ENCODE assay signal across 11 cellular contexts in genomic region chr1:55210990-55211389, GRCh38. TPM values are rescaled to one million over a fixed set of nuclear protein-coding genes. Genes with fewer than 3 reads are reported as not detected.
DNase-seq lines count a peak whose midpoint lies in the region; ATAC-seq and TF ChIP-seq lines count a peak whose summit lies in the region.
"Had no signal": no experiment of that assay in that cellular context is flagged by ENCODE, and none has a peak within 500 bp of the region (broad histone marks: within the 10 kb centered on the region; RNA-seq: fewer than 3 reads in every experiment).

No MANE protein-coding gene starts in this region.

- H3K36me3 ChIP-seq in RWPE2 (ENCODE audit: low read depth) (peaks cover 16% of the 10 kb centered on the region), gastroesophageal sphincter (no peaks in the 10 kb centered on the region), MG63 (no peaks in the 10 kb centered on the region; the same call in 1 of the 2 replicates)

- H3K4me3 Mint-ChIP-seq in activated CD8-positive, alpha-beta memory T cell treated with anti-CD3 and anti-CD28 coated beads, Interleukin-2, amount 10 ng/mL, durations not matched to agents 7 days and 5 days = peak overlapping the region; percentile 48
- H3K4me3 Mint-ChIP-seq in stimulated activated naive B cell treated with anti-CD40 and anti-IgM and Interleukin-4, amounts not matched to agents 10 μg/mL and 1 μg/mL and 100 μg/mL, for 72 hours = peak overlapping the region; percentile 63 to 70

- H3K27me3 Mint-ChIP-seq in activated CD8-positive, alpha-beta memory T cell treated with anti-CD3 and anti-CD28 coated beads, Interleukin-2, amount 10 ng/mL, durations not matched to agents 7 days and 5 days = no peaks in the 10 kb centered on the region
- no peaks in the 10 kb centered on the region for H3K27me3 Mint-ChIP-seq in stimulated activated naive B cell treated with anti-CD40 and anti-IgM and Interleukin-4, amounts not matched to agents 10 μg/mL and 1 μg/mL and 100 μg/mL, for 72 hours

- peaks cover 14% of the 10 kb centered on the region for H3K36me3 Mint-ChIP-seq in activated CD8-positive, alpha-beta memory T cell treated with anti-CD3 and anti-CD28 coated beads, Interleukin-2, amount 10 ng/mL, durations not matched to agents 7 days and 5 days
- H3K36me3 Mint-ChIP-seq in stimulated activated naive B cell treated with anti-CD40 and anti-IgM and Interleukin-4, amounts not matched to agents 10 μg/mL and 1 μg/mL and 100 μg/mL, for 72 hours = peaks cover 29 to 50% of the 10 kb centered on the region in 2 donors

- H3K27ac ChIP-seq in RWPE2 (ENCODE audit: poor library complexity, severe bottlenecking) = peak overlapping the region; percentile 4
- H3K27ac ChIP-seq in gastroesophageal sphincter = peak overlapping the region; percentile 16 to 98 (median 66)

- ATAC-seq in activated CD8-positive, alpha-beta memory T cell treated with anti-CD3 and anti-CD28 coated beads, Interleukin-2, amount 10 ng/mL, durations not matched to agents 7 days and 5 days = no peak
- no peak for ATAC-seq in RWPE2 (ENCODE audit: low read depth)
- no peak for ATAC-seq in gastroesophageal sphincter
- no peak for ATAC-seq in stimulated activated naive B cell treated with anti-CD40 and anti-IgM and Interleukin-4, amounts not matched to agents 10 μg/mL and 1 μg/mL and 100 μg/mL, for 72 hours (replicated peaks)

- no peaks in the 10 kb centered on the region for H3K9me3 Mint-ChIP-seq in activated CD8-positive, alpha-beta memory T cell treated with anti-CD3 and anti-CD28 coated beads, Interleukin-2, amount 10 ng/mL, durations not matched to agents 7 days and 5 days (ENCODE audit: low read depth)
- H3K9me3 Mint-ChIP-seq in stimulated activated naive B cell treated with anti-CD40 and anti-IgM and Interleukin-4, amounts not matched to agents 10 μg/mL and 1 μg/mL and 100 μg/mL, for 72 hours = no peaks in the 10 kb centered on the region

- TF ChIP-seq CTCF in RWPE2 (IDR thresholded peaks at IDR 0.05; ENCODE audit: poor library complexity, severe bottlenecking) (no peak), gastroesophageal sphincter (IDR thresholded peaks at IDR 0.05) (no peak), GM13976 (IDR thresholded peaks at IDR 0.05; ENCODE audit: borderline replicate concordance, control extremely low read depth, extremely low read depth, insufficient read depth, missing control alignments) (no peak)

- peaks cover 27% of the 10 kb centered on the region for H3K4me1 ChIP-seq in RWPE2 (ENCODE audit: insufficient read depth, poor library complexity, severe bottlenecking)
- peaks cover 4 to 86% (median 24%) of the 10 kb centered on the region in 3 donors for H3K4me1 ChIP-seq in gastroesophageal sphincter

- H3K27ac Mint-ChIP-seq in activated CD8-positive, alpha-beta memory T cell treated with anti-CD3 and anti-CD28 coated beads, Interleukin-2, amount 10 ng/mL, durations not matched to agents 7 days and 5 days = no peak overlapping the region
- H3K27ac Mint-ChIP-seq in stimulated activated naive B cell treated with anti-CD40 and anti-IgM and Interleukin-4, amounts not matched to agents 10 μg/mL and 1 μg/mL and 100 μg/mL, for 72 hours = peak overlapping the region; percentile 66

- no peak for DNase-seq in activated CD8-positive, alpha-beta memory T cell treated with anti-CD3 and anti-CD28 coated beads, Interleukin-2, amount 10 ng/mL, durations not matched to agents 7 days and 5 days
- DNase-seq in activated CD8-positive, alpha-beta memory T cell treated with anti-CD3 and anti-CD28 coated beads, Interleukin-2, amount 50 U/mL, for 4 hours = no peak
- no peak for DNase-seq in RWPE2 (ENCODE audit: low spot score)
- no peak for DNase-seq in stimulated activated naive B cell treated with anti-CD40 and anti-IgM and Interleukin-4, amounts not matched to agents 10 μg/mL and 1 μg/mL and 100 μg/mL, for 72 hours
- DNase-seq in MG63 = no peak
- DNase-seq in GM13976 (ENCODE audit: low spot score) = no peak
- no peak for DNase-seq in NCI-H146 treated with DMSO at 0.1 percent for 48 hours (lab: John Stamatoyannopoulos, UW; ENCODE audit: unreplicated experiment)
- DNase-seq: head of caudate nucleus; NCI-H526; stimulated activated CD8-positive, alpha-beta memory T cell treated with anti-CD3 and anti-CD28 coated beads, Interleukin-4, amount 100 ng/mL, for 48 hours had no signal

- no peak for TF ChIP-seq EP300 in gastroesophageal sphincter (IDR thresholded peaks at IDR 0.05)

- WGBS in gastroesophageal sphincter (ENCODE audit: low coverage in 1 of 2), 2 donors = 14 to 20% methylated on average over 2 of the region's 2 CpGs

- peaks cover 60% of the 10 kb centered on the region for H3K4me1 Mint-ChIP-seq in activated CD8-positive, alpha-beta memory T cell treated with anti-CD3 and anti-CD28 coated beads, Interleukin-2, amount 10 ng/mL, durations not matched to agents 7 days and 5 days
- H3K4me1 Mint-ChIP-seq in stimulated activated naive B cell treated with anti-CD40 and anti-IgM and Interleukin-4, amounts not matched to agents 10 μg/mL and 1 μg/mL and 100 μg/mL, for 72 hours = peaks cover 41 to 59% of the 10 kb centered on the region in 2 donors

- CTCF ChIA-PET in activated CD8-positive, alpha-beta memory T cell treated with anti-CD3 and anti-CD28 coated beads, Interleukin-2, amount 10 ng/mL, durations not matched to agents 7 days and 5 days (lab: Charles Lee) = interaction anchor here (0.8 to 1.7 kb wide), 2 partner anchors 67 to 72 kb away, joined by 3 to 8 read pairs; no protein-coding TSS in a partner anchor

- H3K27me3 ChIP-seq in RWPE2 (ENCODE audit: insufficient read depth, poor library complexity, severe bottlenecking) (no peaks in the 10 kb centered on the region), gastroesophageal sphincter (no peaks in the 10 kb centered on the region), MG63 (no peaks in the 10 kb centered on the region)

- H3K9me3 ChIP-seq in RWPE2 (ENCODE audit: severe bottlenecking) (no peaks in the 10 kb centered on the region), gastroesophageal sphincter (no peaks in the 10 kb centered on the region), MG63 (no peaks in the 10 kb centered on the region)

- in situ Hi-C loops in GM13976 (cut with MboI; ENCODE audit: low sequenced_read_pairs, unreplicated experiment) = no loop called here

- H3K4me3 ChIP-seq in RWPE2 (ENCODE audit: severe bottlenecking) = no peak overlapping the region
- peak overlapping the region in 1 of 2 donors; percentile 94 for H3K4me3 ChIP-seq in gastroesophageal sphincter
- H3K4me3 ChIP-seq in MG63 = no peak overlapping the region

- TF ChIP-seq POLR2A in gastroesophageal sphincter (IDR thresholded peaks at IDR 0.05) = no peak

RNA-seq across cellular contexts. Expression of gene USP24, which starts 4.2 kb away (rescaled TPM):
- 10 to 100 TPM; 38.2 to 42.3 TPM for total RNA-seq in activated CD8-positive, alpha-beta memory T cell treated with anti-CD3 and anti-CD28 coated beads, Interleukin-2, amount 10 ng/mL, durations not matched to agents 7 days and 5 days
- total RNA-seq in gastroesophageal sphincter = 10 to 100 TPM; 36.8 to 54.8 (median 45.5) TPM
- 9.9 and 12.3 TPM in 2 replicates for total RNA-seq in MG63 (2014; rRNA removed; shearing (Covaris generic); ENCODE audit: low replicate concordance)
